In the genomic region with DNA sequence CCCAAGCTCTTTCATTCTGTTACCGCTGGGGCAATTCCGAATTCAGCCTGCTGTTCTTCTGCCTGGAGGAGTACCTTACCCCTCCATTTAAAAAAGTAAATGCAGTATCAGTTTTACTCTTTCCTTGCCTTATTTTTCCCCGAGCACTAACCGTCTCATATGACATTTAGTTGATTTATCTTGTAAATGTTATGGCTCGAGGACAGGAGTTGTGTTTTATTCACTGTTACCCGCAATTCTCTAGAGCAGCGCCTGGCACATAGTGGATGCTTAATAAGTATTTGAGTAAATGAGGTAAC, we compare ENCODE assay signal across 8 cellular contexts. TPM values are rescaled to one million over a fixed set of nuclear protein-coding genes. Genes with fewer than 3 reads are reported as not detected.
DNase-seq lines count a peak whose midpoint lies in the region; ATAC-seq, FAIRE-seq and TF ChIP-seq lines count a peak whose summit lies in the region.

No MANE protein-coding gene starts in this region.

- H3K4me1 ChIP-seq in GM12878 (ENCODE audit: control insufficient read depth, insufficient read depth, low read length): peaks cover 5% of the 10 kb centered on the region; the same call in 1 of the 2 replicates

- peaks cover 23 to 35% of the 10 kb centered on the region in 2 donors for H3K4me1 Mint-ChIP-seq in natural killer cell

- H3K27me3 Mint-ChIP-seq in natural killer cell (ENCODE audit: low read depth in 2 of 2): peaks cover 0 to 6% of the 10 kb centered on the region in 2 donors

- intact Hi-C loops in GM12878 (cut with micrococcal nuclease; ENCODE audit: unreplicated experiment): no loop called here
- intact Hi-C loops in natural killer cell (cut with micrococcal nuclease): loop anchor here (2.0 to 5.0 kb wide), 2 partner anchors 344 to 1061 kb away; partner anchors contain the start of genes DCAF6, MPC2 and POU2F1

- no peaks in the 10 kb centered on the region for H3K27me3 ChIP-seq in GM12878 (replicated peaks in 1 of 2; ENCODE audit: control insufficient read depth in 2 of 2, insufficient read depth in 2 of 2, low read length in 1 of 2)

- POLR2A ChIA-PET in GM12878 (lab: Charles Lee): interaction anchor here (1.3 to 1.5 kb wide), 2 partner anchors 12 to 36 kb away, joined by 4 to 10 read pairs; partner anchors contain the start of gene POGK

- FAIRE-seq in GM12878 (lab: Jason Lieb, UNC): no peak

- H3K4me3 Mint-ChIP-seq in natural killer cell: peak overlapping the region; percentile 99

- no peak for TF ChIP-seq POLR2A in GM12878 (IDR thresholded peaks at IDR 0.05; ENCODE audit: low read depth, low read length)

- SMC1A ChIA-PET in GM12878 (lab: Charles Lee; ENCODE audit: uncharacterized antibody, unreplicated experiment): interaction anchor here (0.7 to 1.1 kb wide), 2 partner anchors 182 to 183 kb away, joined by 3 read pairs; no protein-coding TSS in a partner anchor

- H3K9me3 ChIP-seq in GM12878 (replicated peaks; ENCODE audit: control insufficient read depth, insufficient read depth, low read length): no peaks in the 10 kb centered on the region

- in situ Hi-C loops in GM12878 (cut with MboI): no loop called here

- H3K9me3 Mint-ChIP-seq in natural killer cell: no peaks in the 10 kb centered on the region

- under 1% methylated on average over 7 of the region's 7 CpGs for WGBS in GM12878 (ENCODE audit: insufficient coverage, insufficient replicate concordance, low lambda C conversion rate, missing lambda C conversion rate)

- ATAC-seq in GM18868 (IDR thresholded peaks at IDR 0.05; ENCODE audit: unreplicated experiment) (peak; percentile 1), HG03066 (IDR thresholded peaks at IDR 0.05; ENCODE audit: low read depth, unreplicated experiment) (peak; percentile 0), GM12878 (no peak), natural killer cell (no peak)

- H3K36me3 ChIP-seq in GM12878 (ENCODE audit: control insufficient read depth in 2 of 2, insufficient read depth in 2 of 2, low read length in 1 of 2): no peaks in the 10 kb centered on the region; a peak in 1 of 4 replicates

- peak overlapping the region; percentile 68 for H3K9ac ChIP-seq in GM12878 (ENCODE audit: control insufficient read depth, insufficient read depth, low read length)

- peak overlapping the region; percentile 88 for H3K4me2 ChIP-seq in GM12878 (ENCODE audit: control insufficient read depth, insufficient read depth)

- no peak for TF ChIP-seq RAD21 in GM12878 (IDR thresholded peaks at IDR 0.05; ENCODE audit: insufficient read depth, low read depth, low read length)

- peak overlapping the region; percentile 91 to 93 for H3K27ac Mint-ChIP-seq in natural killer cell

- H3K4me3 ChIP-seq in GM12878: peak overlapping the region; percentile 63

- CTCF ChIA-PET in GM12878 (lab: Yijun Ruan, JAX): interaction anchor here (0.6 to 2.1 kb wide), 6 partner anchors 21 to 343 kb away, joined by 3 to 10 read pairs (median 4); no protein-coding TSS in a partner anchor

- no TSS peak for BruUV-seq in GM12878 (replicated peaks; lab: Mats Ljungman, UMichigan)

- no peaks in the 10 kb centered on the region for H4K20me1 ChIP-seq in GM12878 (ENCODE audit: control insufficient read depth, insufficient read depth)

- peak in 2 of 3 experiments; percentile 24 to 27; a peak in 2 of 6 replicates for TF ChIP-seq CTCF in GM12878 (IDR thresholded peaks at IDR 0.05 in 2 of 3, conservative IDR thresholded peaks at IDR 0.05 in 1 of 3; ENCODE audit: control insufficient read depth in 2 of 3, extremely low read depth in 1 of 3, insufficient read depth in 1 of 3, low read depth in 3 of 3, low read length in 3 of 3)
- TF ChIP-seq CTCF in natural killer cell (IDR thresholded peaks at IDR 0.05): no peak

- peak overlapping the region; percentile 13; the same call in 1 of the 2 replicates for H3K27ac ChIP-seq in GM12878 (ENCODE audit: control insufficient read depth, insufficient read depth)

- 0 out of 4 replicates have a peak, but pooled peaks of 1 of the 2 experiments have one; percentile 6 for TF ChIP-seq EP300 in GM12878 (IDR thresholded peaks at IDR 0.05; ENCODE audit: borderline replicate concordance in 1 of 2, control insufficient read depth in 1 of 2, low read depth in 2 of 2, low read length in 2 of 2)

- DNase-seq in GM12878 (ENCODE audit: low read depth, low spot score) (no peak), natural killer cell (no peak), A172 (ENCODE audit: low spot score) (no peak), HPDE6-E6E7 (ENCODE audit: extremely low spot score) (no peak), NCI-H446 treated with DMSO at 0.1 percent for 48 hours (lab: John Stamatoyannopoulos, UW) (no peak)
- no peak for DNase-seq in activated effector memory CD4-positive, alpha-beta T cell treated with Interleukin-2 at 50 U/mL for 16 hours

- no peaks in the 10 kb centered on the region for H3K36me3 Mint-ChIP-seq in natural killer cell

- RAD21 ChIA-PET in GM12878 (lab: Charles Lee; ENCODE audit: unreplicated experiment): interaction anchor here (1.1 to 1.6 kb wide), 3 partner anchors 34 to 344 kb away, joined by 8 to 11 read pairs (median 10); partner anchors contain the start of genes POGK and POU2F1

- H2AFZ ChIP-seq in GM12878 (ENCODE audit: control insufficient read depth, low read depth, low read length): peak overlapping the region; percentile 96

- H3K79me2 ChIP-seq in GM12878 (ENCODE audit: control insufficient read depth, insufficient read depth, low read length): peaks cover 37% of the 10 kb centered on the region

TF ChIP-seq in GM12878, 131 proteins besides CTCF, POLR2A, EP300 and RAD21 (continues in another document):
- TF ChIP-seq TBL1XR1 (IDR thresholded peaks at IDR 0.05; ENCODE audit: low read depth, low read length) (0 out of 2 replicates have a peak, but pooled peaks have one; percentile 1), SP1 (IDR thresholded peaks at IDR 0.05; ENCODE audit: low read depth, low read length) (no peak)

RNA-seq across cellular contexts. Expression of gene TADA1, which starts 0.4 kb away (rescaled TPM):
- 18.3 and 18.9 TPM in 2 replicates for total RNA-seq in GM12878 (2013; cell fraction: nucleolus; rRNA removed)
- total RNA-seq in GM12878 (2014; rRNA removed) (18.6 and 21.3 TPM in 2 replicates), GM12878 (2014; rRNA removed; fragmentation: Illumina TruSeq; extraction: Trizol) (20.6 and 20.7 TPM in 2 replicates), GM12878 (2021) (15.1 and 15.2 TPM in 2 replicates), natural killer cell (10 to 100 TPM; 11.7 to 13.7 (median 12.5) TPM)
- 12.6 TPM for polyA plus RNA-seq in GM12878 (2011; ENCODE audit: low read depth)
- polyA plus RNA-seq in GM12878 (2011; rRNA removed) (34.6 and 36.4 TPM in 2 replicates), GM12878 (2014; fragmentation: Illumina TruSeq; extraction: Trizol) (25.9 and 31.1 TPM in 2 replicates), GM12878 (2014; fragmentation: Nextera tagmentation; extraction: Ambion mirVana) (10 to 100 TPM; 31.5 to 38.6 TPM), GM12878 (2014; rRNA removed) (13.1 and 15.3 TPM in 2 replicates), GM12878 (2016; fragmentation: Nextera tagmentation; extraction: Ambion mirVana) (10 to 100 TPM; 27.1 to 30.2 TPM)
- polyA plus RNA-seq in GM12878 (2011; cell fraction: cytosol; rRNA removed): 19.1 and 27.0 TPM in 2 replicates
- 18.5 and 20.0 TPM in 2 replicates for polyA plus RNA-seq in GM12878 (2011; cell fraction: nucleus; rRNA removed)
- 13.3 and 14.4 TPM in 2 replicates for polyA plus RNA-seq in GM12878 (2012)
- 28.3 and 31.5 TPM in 2 replicates for polyA minus RNA-seq in GM12878 (2011; rRNA and poly(A)+ RNA removed)
- 8.4 and 10.5 TPM in 2 replicates for polyA minus RNA-seq in GM12878 (2011; cell fraction: cytosol; rRNA and poly(A)+ RNA removed)
- 4.8 and 7.4 TPM in 2 replicates for polyA minus RNA-seq in GM12878 (2011; cell fraction: nucleus; rRNA and poly(A)+ RNA removed)
- 24.1 and 28.5 TPM in 2 replicates for total RNA-seq in A172 (2014; rRNA removed; shearing (Covaris generic))

RNA-seq across cellular contexts. Expression of gene POGK, which starts 37.2 kb away (rescaled TPM):
- 36.4 and 38.3 TPM in 2 replicates for total RNA-seq in GM12878 (2013; cell fraction: nucleolus; rRNA removed)
- total RNA-seq in GM12878 (2014; rRNA removed) (24.9 and 28.0 TPM in 2 replicates), GM12878 (2014; rRNA removed; fragmentation: Illumina TruSeq; extraction: Trizol) (29.1 and 30.1 TPM in 2 replicates), GM12878 (2021) (34.6 and 37.3 TPM in 2 replicates), natural killer cell (10 to 100 TPM; 14.2 to 19.7 (median 19.2) TPM)
- polyA plus RNA-seq in GM12878 (2011; ENCODE audit: low read depth): 7.6 TPM
- polyA plus RNA-seq in GM12878 (2011; rRNA removed) (12.8 and 13.9 TPM in 2 replicates), GM12878 (2014; fragmentation: Illumina TruSeq; extraction: Trizol) (27.7 and 27.8 TPM in 2 replicates), GM12878 (2014; fragmentation: Nextera tagmentation; extraction: Ambion mirVana) (1 to 10 TPM; 5.3 to 8.1 TPM), GM12878 (2014; rRNA removed) (16.2 and 17.6 TPM in 2 replicates), GM12878 (2016; fragmentation: Nextera tagmentation; extraction: Ambion mirVana) (10 to 100 TPM; 18.2 to 19.1 TPM)
- polyA plus RNA-seq in GM12878 (2011; cell fraction: cytosol; rRNA removed): 13.0 and 13.5 TPM in 2 replicates
- polyA plus RNA-seq in GM12878 (2011; cell fraction: nucleus; rRNA removed): 26.4 and 28.3 TPM in 2 replicates
- polyA plus RNA-seq in GM12878 (2012): 11.2 and 12.3 TPM in 2 replicates
- 20.1 and 20.6 TPM in 2 replicates for polyA minus RNA-seq in GM12878 (2011; rRNA and poly(A)+ RNA removed)
- polyA minus RNA-seq in GM12878 (2011; cell fraction: cytosol; rRNA and poly(A)+ RNA removed): 8.0 and 9.7 TPM in 2 replicates
- 15.0 and 24.9 TPM in 2 replicates for polyA minus RNA-seq in GM12878 (2011; cell fraction: nucleus; rRNA and poly(A)+ RNA removed)
- total RNA-seq in A172 (2014; rRNA removed; shearing (Covaris generic)): 59.3 and 61.8 TPM in 2 replicates

Comparison
In these comparisons a context has a peak if more than half of its experiments do, and no peak if none do; other contexts are left out.
1. ATAC-seq: peak in GM18868 (single experiment) and HG03066 (single experiment); none in GM12878 (single experiment) and natural killer cell (0 of 3).